Comparison of ENCODE assay signal across 23 cellular contexts in genomic region chr10:110655286-110655685, GRCh38. TPM values are rescaled to one million over a fixed set of nuclear protein-coding genes. Genes with fewer than 3 reads are reported as not detected.
DNase-seq lines count a peak whose midpoint lies in the region; ATAC-seq and TF ChIP-seq lines count a peak whose summit lies in the region.
"Had no signal": no experiment of that assay in that cellular context is flagged by ENCODE, and none has a peak within 500 bp of the region (broad histone marks: within the 10 kb centered on the region; RNA-seq: fewer than 3 reads in every experiment).

No MANE protein-coding gene starts in this region.

- no peaks in the 10 kb centered on the region for H3K9me2 ChIP-seq in OCI-LY7 (ENCODE audit: insufficient read depth, low read length)

- H3K4me1 ChIP-seq in A673 (ENCODE audit: insufficient read depth, low read length, poor library complexity, severe bottlenecking) (peaks cover 30% of the 10 kb centered on the region), OCI-LY7 (ENCODE audit: insufficient read depth, low read length, poor library complexity, severe bottlenecking) (peaks cover 52% of the 10 kb centered on the region), sigmoid colon (peaks cover 0 to 42% (median 18%) of the 10 kb centered on the region in 4 donors)

- H3K4me3 ChIP-seq in A673 (ENCODE audit: low read depth, low read length, poor library complexity, severe bottlenecking) (no peak overlapping the region), OCI-LY7 (ENCODE audit: low read depth, low read length, poor library complexity, severe bottlenecking) (no peak overlapping the region), sigmoid colon (no peak overlapping the region)
- H3K4me3 ChIP-seq: HAP-1, SJSA1 had no signal

- no peaks in the 10 kb centered on the region for H4K20me1 ChIP-seq in OCI-LY7 (ENCODE audit: insufficient read depth, low read length)

- POLR2A ChIA-PET in A673 (lab: Charles Lee; ENCODE audit: low non-redundant PET) (no interaction called here), OCI-LY7 (lab: Charles Lee) (interaction anchor here (0.6 to 0.7 kb wide), 2 partner anchors 9 to 34 kb away, joined by 3 to 4 read pairs; no protein-coding TSS in a partner anchor)

- H3K9me3 ChIP-seq in A673 (ENCODE audit: low read depth, low read length, poor library complexity, severe bottlenecking) (no peaks in the 10 kb centered on the region), OCI-LY7 (ENCODE audit: low read length) (no peaks in the 10 kb centered on the region), sigmoid colon (no peaks in the 10 kb centered on the region)
- H3K9me3 ChIP-seq: HAP-1, SJSA1 had no signal

- CTCF ChIA-PET in A673 (lab: Charles Lee), result no interaction called here
- CTCF ChIA-PET in OCI-LY7 (lab: Charles Lee; ENCODE audit: unreplicated experiment), result no interaction called here

- no peak for TF ChIP-seq POLR2A in sigmoid colon (IDR thresholded peaks at IDR 0.05)

- peak overlapping the region; percentile 32; the same call in 1 of the 2 replicates for H3K4me2 ChIP-seq in OCI-LY7 (ENCODE audit: low read length)
- H3K4me2 ChIP-seq: KMS-11 had no signal

- DNase-seq in A673 (ENCODE audit: low spot score), result peak; percentile 73
- DNase-seq in EH (ENCODE audit: low read depth), result peak; percentile 8
- no peak for DNase-seq in OCI-LY7 (ENCODE audit: low spot score)
- no peak for DNase-seq in sigmoid colon
- DNase-seq in stimulated activated naive B cell treated with anti-CD40 and anti-IgM and Interleukin-4, amounts not matched to agents 10 μg/mL and 1 μg/mL and 100 μg/mL, for 72 hours, result no peak
- no peak for DNase-seq in Kasumi-1 (lab: John Stamatoyannopoulos, UW)
- DNase-seq: DMS153, DND-41, GOT3, NCI-H1048, NCI-H1694, NCI-H2081, NCI-H226, NCI-H510A, Right ventricle myocardium superior, RPMI8226, T-helper 1 cell had no signal

- H3K36me3 ChIP-seq in A673 (ENCODE audit: insufficient read depth, low read length, poor library complexity, severe bottlenecking) (no peaks in the 10 kb centered on the region), OCI-LY7 (ENCODE audit: insufficient read depth, low read length) (no peaks in the 10 kb centered on the region), sigmoid colon (no peaks in the 10 kb centered on the region)
- H3K36me3 ChIP-seq: HAP-1 had no signal

- peaks cover 20% of the 10 kb centered on the region for H3K27me3 Mint-ChIP-seq in activated T-helper 17 cell treated with anti-CD3 and anti-CD28 coated beads, Interleukin-2, amount 50 U/mL, for 72 hours
- H3K27me3 Mint-ChIP-seq in stimulated activated naive B cell treated with anti-CD40 and anti-IgM and Interleukin-4, amounts not matched to agents 10 μg/mL and 1 μg/mL and 100 μg/mL, for 72 hours, result peaks cover 4 to 16% of the 10 kb centered on the region in 2 donors

- no peaks in the 10 kb centered on the region for H3K36me3 Mint-ChIP-seq in activated T-helper 17 cell treated with anti-CD3 and anti-CD28 coated beads, Interleukin-2, amount 50 U/mL, for 72 hours (ENCODE audit: low read depth)
- peaks cover 0 to 1% of the 10 kb centered on the region in 2 donors for H3K36me3 Mint-ChIP-seq in stimulated activated naive B cell treated with anti-CD40 and anti-IgM and Interleukin-4, amounts not matched to agents 10 μg/mL and 1 μg/mL and 100 μg/mL, for 72 hours

- H3K9me3 Mint-ChIP-seq in activated T-helper 17 cell treated with anti-CD3 and anti-CD28 coated beads, Interleukin-2, amount 50 U/mL, for 72 hours, result no peaks in the 10 kb centered on the region
- H3K9me3 Mint-ChIP-seq in stimulated activated naive B cell treated with anti-CD40 and anti-IgM and Interleukin-4, amounts not matched to agents 10 μg/mL and 1 μg/mL and 100 μg/mL, for 72 hours, result peaks cover 0 to 2% of the 10 kb centered on the region in 2 donors

- intact Hi-C loops in A673 (cut with micrococcal nuclease; ENCODE audit: unreplicated experiment) (no loop called here), OCI-LY7 (cut with micrococcal nuclease; ENCODE audit: unreplicated experiment) (no loop called here), sigmoid colon (cut with DNase I) (no loop called here)

- 41 to 65% methylated on average over 1 of the region's 1 CpG for WGBS in sigmoid colon, 2 donors

- peak overlapping the region; percentile 72 for H2AFZ ChIP-seq in OCI-LY7 (ENCODE audit: low read length)

- H3K79me2 ChIP-seq in OCI-LY7 (ENCODE audit: insufficient read depth, low read depth, low read length), result no peaks in the 10 kb centered on the region

- TF ChIP-seq CTCF in A673 (conservative IDR thresholded peaks at IDR 0.05; ENCODE audit: low read depth, low read length), result no peak
- no peak for TF ChIP-seq CTCF in OCI-LY7 (conservative IDR thresholded peaks at IDR 0.05; ENCODE audit: low read length)
- no peak for TF ChIP-seq CTCF in sigmoid colon (IDR thresholded peaks at IDR 0.05)

- H3K27me3 ChIP-seq in A673 (replicated peaks; ENCODE audit: insufficient read depth, low read depth, low read length, poor library complexity) (no peaks in the 10 kb centered on the region), sigmoid colon (no peaks in the 10 kb centered on the region)
- H3K27me3 ChIP-seq: SJSA1 had no signal

- TF ChIP-seq EP300 in sigmoid colon (IDR thresholded peaks at IDR 0.05), result no peak

- H3K27ac ChIP-seq in A673 (ENCODE audit: low read depth, low read length, poor library complexity, severe bottlenecking), result no peak overlapping the region
- no peak overlapping the region for H3K27ac ChIP-seq in OCI-LY7 (ENCODE audit: low read depth, low read length, poor library complexity, severe bottlenecking)
- H3K27ac ChIP-seq in sigmoid colon, result peak overlapping the region in 3 of 4 donors; percentile 1 to 81 (median 72)
- H3K27ac ChIP-seq: KMS-11, SJSA1 had no signal

- no peak overlapping the region for H3K27ac Mint-ChIP-seq in activated T-helper 17 cell treated with anti-CD3 and anti-CD28 coated beads, Interleukin-2, amount 50 U/mL, for 72 hours
- H3K27ac Mint-ChIP-seq in stimulated activated naive B cell treated with anti-CD40 and anti-IgM and Interleukin-4, amounts not matched to agents 10 μg/mL and 1 μg/mL and 100 μg/mL, for 72 hours, result no peak overlapping the region
- H3K27ac Mint-ChIP-seq: IgD-negative memory B cell had no signal

- ATAC-seq in activated T-helper 17 cell treated with anti-CD3 and anti-CD28 coated beads, Interleukin-2, amount 50 U/mL, for 72 hours (replicated peaks), result no peak
- no peak for ATAC-seq in stimulated activated naive B cell treated with anti-CD40 and anti-IgM and Interleukin-4, amounts not matched to agents 10 μg/mL and 1 μg/mL and 100 μg/mL, for 72 hours (replicated peaks)

- H3K4me1 Mint-ChIP-seq in activated T-helper 17 cell treated with anti-CD3 and anti-CD28 coated beads, Interleukin-2, amount 50 U/mL, for 72 hours, result no peaks in the 10 kb centered on the region
- H3K4me1 Mint-ChIP-seq in stimulated activated naive B cell treated with anti-CD40 and anti-IgM and Interleukin-4, amounts not matched to agents 10 μg/mL and 1 μg/mL and 100 μg/mL, for 72 hours, result peaks cover 8 to 16% of the 10 kb centered on the region in 2 donors

- no peak overlapping the region for H3K4me3 Mint-ChIP-seq in activated T-helper 17 cell treated with anti-CD3 and anti-CD28 coated beads, Interleukin-2, amount 50 U/mL, for 72 hours
- H3K4me3 Mint-ChIP-seq in stimulated activated naive B cell treated with anti-CD40 and anti-IgM and Interleukin-4, amounts not matched to agents 10 μg/mL and 1 μg/mL and 100 μg/mL, for 72 hours, result no peak overlapping the region
- H3K4me3 Mint-ChIP-seq: IgD-negative memory B cell had no signal

- BruUV-seq in A673 (replicated peaks; lab: Mats Ljungman, UMichigan), result no TSS peak
- no TSS peak for BruUV-seq in OCI-LY7 (replicated peaks; lab: Mats Ljungman, UMichigan)

RNA-seq across cellular contexts. Expression of gene RBM20, which starts 11.2 kb away (rescaled TPM):
- total RNA-seq in A673 (2021) (1.3 and 1.8 TPM in 2 replicates), OCI-LY7 (2022) (1.0 and 1.4 TPM in 2 replicates), sigmoid colon (1 to 10 TPM; 4.9 to 7.8 (median 6.0) TPM)
- total RNA-seq in OCI-LY7 (2014; rRNA removed; shearing (Covaris generic)), result 0.35 and 0.82 TPM in 2 replicates
- under 1 TPM in 2 of 3 donors, not detected in 1; 0.23 to 0.64 TPM for polyA plus RNA-seq in sigmoid colon
- under 1 TPM in 1 of 2 donors, not detected in 1; 0.16 TPM for total RNA-seq in activated T-helper 17 cell treated with anti-CD3 and anti-CD28 coated beads, Interleukin-2, amount 50 U/mL, for 72 hours
- polyA plus RNA-seq: BJ, IgD-negative memory B cell had no signal

Comparison
In these comparisons a context has a peak if more than half of its experiments do, and no peak if none do; other contexts are left out.
1. DNase-seq: peak in A673 (single experiment) and EH (single experiment); none in OCI-LY7 (single experiment), sigmoid colon (single experiment), stimulated activated naive B cell treated with anti-CD40 and anti-IgM and Interleukin-4, amounts not matched to agents 10 μg/mL and 1 μg/mL and 100 μg/mL, for 72 hours (single experiment) and Kasumi-1 (0 of 2).
2. H3K27ac ChIP-seq: peak in sigmoid colon (3 of 4); none in A673 (single experiment) and OCI-LY7 (single experiment).